21 cellular contexts compared by ENCODE assay signal in genomic region chr20:40770564-40771307, GRCh38.
DNase-seq lines count a peak whose midpoint lies in the region; ATAC-seq and TF ChIP-seq lines count a peak whose summit lies in the region.
"Had no signal": no experiment of that assay in that cellular context is flagged by ENCODE, and none has a peak within 500 bp of the region (broad histone marks: within the 10 kb centered on the region; RNA-seq: fewer than 3 reads in every experiment).

No MANE protein-coding gene starts in this region.

- H3K36me3 ChIP-seq in left lung, result no peaks in the 10 kb centered on the region
- no peaks in the 10 kb centered on the region for H3K36me3 ChIP-seq in subcutaneous abdominal adipose tissue (ENCODE audit: control insufficient read depth in 5 of 5, insufficient read depth in 5 of 5, low read length in 5 of 5)
- H3K36me3 ChIP-seq: breast epithelium, lower lobe of right lung had no signal

- H3K9me3 ChIP-seq in left lung, result no peaks in the 10 kb centered on the region
- H3K9me3 ChIP-seq in subcutaneous abdominal adipose tissue (ENCODE audit: control insufficient read depth in 5 of 5, low read length in 5 of 5), result no peaks in the 10 kb centered on the region
- H3K9me3 ChIP-seq: breast epithelium, lower lobe of right lung had no signal

- no peak overlapping the region for H3K27ac ChIP-seq in left lung
- peak overlapping the region; percentile 23 for H3K27ac ChIP-seq in subcutaneous abdominal adipose tissue (ENCODE audit: low read depth, low read length)
- H3K27ac ChIP-seq: breast epithelium, lower lobe of right lung had no signal

- H3K27me3 ChIP-seq in left lung (peaks cover 0 to 8% of the 10 kb centered on the region in 2 donors), subcutaneous abdominal adipose tissue (ENCODE audit: control insufficient read depth in 5 of 5, insufficient read depth in 4 of 5, low read length in 5 of 5) (no peaks in the 10 kb centered on the region)
- H3K27me3 ChIP-seq: breast epithelium had no signal

- H3K9me3 Mint-ChIP-seq in dendritic cell treated with granulocyte-macrophage colony-stimulating factor and Interleukin-4, amounts not matched to agents 40 ng/mL and 50 ng/mL, for 4 days, result no peaks in the 10 kb centered on the region
- H3K9me3 Mint-ChIP-seq in activated CD8-positive, alpha-beta T cell treated with anti-CD3 and anti-CD28 coated beads, Interleukin-2, amount 10 ng/mL, durations not matched to agents 7 days and 5 days (ENCODE audit: insufficient read depth), result no peaks in the 10 kb centered on the region
- no peaks in the 10 kb centered on the region for H3K9me3 Mint-ChIP-seq in activated T-helper 1 cell treated with anti-CD3 and anti-CD28 coated beads, Interleukin-12 subunit alpha, Interleukin-12 subunit beta, Interleukin-2, Interleukin-4 antibody, amounts not matched to agents 30 ng/mL and 10 ng/mL and 1 ng/mL, durations not matched to agents 14 hours and 24 hours and 36 hours
- H3K9me3 Mint-ChIP-seq: activated CD8-positive, alpha-beta T cell treated with anti-CD3 and anti-CD28 coated beads for 36 hours; activated T-cell treated with anti-CD3 and anti-CD28 coated beads, Interleukin-2, amount 50 U/mL, for 24 hours had no signal

- no peak overlapping the region for H3K4me3 ChIP-seq in left lung
- no peak overlapping the region for H3K4me3 ChIP-seq in subcutaneous abdominal adipose tissue (ENCODE audit: low read depth in 1 of 5, low read length in 5 of 5)
- H3K4me3 ChIP-seq: breast epithelium, lower lobe of right lung had no signal

- peak overlapping the region; percentile 72 for H3K27ac Mint-ChIP-seq in dendritic cell treated with granulocyte-macrophage colony-stimulating factor and Interleukin-4, amounts not matched to agents 40 ng/mL and 50 ng/mL, for 4 days
- H3K27ac Mint-ChIP-seq in activated CD8-positive, alpha-beta T cell treated with anti-CD3 and anti-CD28 coated beads, Interleukin-2, amount 10 ng/mL, durations not matched to agents 7 days and 5 days, result no peak overlapping the region
- no peak overlapping the region for H3K27ac Mint-ChIP-seq in activated T-helper 1 cell treated with anti-CD3 and anti-CD28 coated beads, Interleukin-12 subunit alpha, Interleukin-12 subunit beta, Interleukin-2, Interleukin-4 antibody, amounts not matched to agents 30 ng/mL and 10 ng/mL and 1 ng/mL, durations not matched to agents 14 hours and 24 hours and 36 hours
- H3K27ac Mint-ChIP-seq: activated CD8-positive, alpha-beta T cell treated with anti-CD3 and anti-CD28 coated beads for 36 hours; activated T-cell treated with anti-CD3 and anti-CD28 coated beads, Interleukin-2, amount 50 U/mL, for 24 hours; CD4-positive, CD25-positive, alpha-beta regulatory T cell had no signal

- ATAC-seq in left lung, result peak; percentile 63
- no peak for ATAC-seq in activated CD8-positive, alpha-beta T cell treated with anti-CD3 and anti-CD28 coated beads, Interleukin-2, amount 10 ng/mL, durations not matched to agents 7 days and 5 days
- ATAC-seq: activated CD8-positive, alpha-beta T cell treated with anti-CD3 and anti-CD28 coated beads for 36 hours; HCT116 had no signal

- no peaks in the 10 kb centered on the region for H3K27me3 Mint-ChIP-seq in dendritic cell treated with granulocyte-macrophage colony-stimulating factor and Interleukin-4, amounts not matched to agents 40 ng/mL and 50 ng/mL, for 4 days
- peaks cover 15% of the 10 kb centered on the region for H3K27me3 Mint-ChIP-seq in activated CD8-positive, alpha-beta T cell treated with anti-CD3 and anti-CD28 coated beads, Interleukin-2, amount 10 ng/mL, durations not matched to agents 7 days and 5 days (ENCODE audit: low read depth)
- no peaks in the 10 kb centered on the region for H3K27me3 Mint-ChIP-seq in activated T-helper 1 cell treated with anti-CD3 and anti-CD28 coated beads, Interleukin-12 subunit alpha, Interleukin-12 subunit beta, Interleukin-2, Interleukin-4 antibody, amounts not matched to agents 30 ng/mL and 10 ng/mL and 1 ng/mL, durations not matched to agents 14 hours and 24 hours and 36 hours (ENCODE audit: insufficient read depth)
- H3K27me3 Mint-ChIP-seq: activated T-cell treated with anti-CD3 and anti-CD28 coated beads, Interleukin-2, amount 50 U/mL, for 24 hours had no signal

- H3K4me1 ChIP-seq in left lung (peaks cover 0 to 27% of the 10 kb centered on the region in 2 donors), subcutaneous abdominal adipose tissue (ENCODE audit: control insufficient read depth in 5 of 5, insufficient read depth in 5 of 5, low read length in 5 of 5) (peaks cover 2 to 43% (median 22%) of the 10 kb centered on the region in 5 donors)
- H3K4me1 ChIP-seq: breast epithelium had no signal

- H3K4me1 Mint-ChIP-seq in dendritic cell treated with granulocyte-macrophage colony-stimulating factor and Interleukin-4, amounts not matched to agents 40 ng/mL and 50 ng/mL, for 4 days (ENCODE audit: low read depth), result peaks cover 93% of the 10 kb centered on the region
- H3K4me1 Mint-ChIP-seq in activated CD8-positive, alpha-beta T cell treated with anti-CD3 and anti-CD28 coated beads, Interleukin-2, amount 10 ng/mL, durations not matched to agents 7 days and 5 days (ENCODE audit: low read depth), result no peaks in the 10 kb centered on the region
- no peaks in the 10 kb centered on the region for H3K4me1 Mint-ChIP-seq in activated T-helper 1 cell treated with anti-CD3 and anti-CD28 coated beads, Interleukin-12 subunit alpha, Interleukin-12 subunit beta, Interleukin-2, Interleukin-4 antibody, amounts not matched to agents 30 ng/mL and 10 ng/mL and 1 ng/mL, durations not matched to agents 14 hours and 24 hours and 36 hours (ENCODE audit: low read depth)

- intact Hi-C loops in dendritic cell treated with granulocyte-macrophage colony-stimulating factor and Interleukin-4, amounts not matched to agents 40 ng/mL and 50 ng/mL, for 4 days (cut with micrococcal nuclease), result no loop called here
- intact Hi-C loops in left lung (cut with DNase I), result no loop called here
- intact Hi-C loops in activated T-helper 1 cell treated with anti-CD3 and anti-CD28 coated beads, Interleukin-12 subunit alpha, Interleukin-12 subunit beta, Interleukin-2, Interleukin-4 antibody, amounts not matched to agents 30 ng/mL and 10 ng/mL and 1 ng/mL, durations not matched to agents 14 hours and 24 hours and 36 hours (cut with micrococcal nuclease), result no loop called here

- peak overlapping the region; percentile 35 for H3K4me3 Mint-ChIP-seq in dendritic cell treated with granulocyte-macrophage colony-stimulating factor and Interleukin-4, amounts not matched to agents 40 ng/mL and 50 ng/mL, for 4 days
- H3K4me3 Mint-ChIP-seq in activated CD8-positive, alpha-beta T cell treated with anti-CD3 and anti-CD28 coated beads, Interleukin-2, amount 10 ng/mL, durations not matched to agents 7 days and 5 days, result no peak overlapping the region
- no peak overlapping the region for H3K4me3 Mint-ChIP-seq in activated T-helper 1 cell treated with anti-CD3 and anti-CD28 coated beads, Interleukin-12 subunit alpha, Interleukin-12 subunit beta, Interleukin-2, Interleukin-4 antibody, amounts not matched to agents 30 ng/mL and 10 ng/mL and 1 ng/mL, durations not matched to agents 14 hours and 24 hours and 36 hours
- H3K4me3 Mint-ChIP-seq: activated CD8-positive, alpha-beta T cell treated with anti-CD3 and anti-CD28 coated beads for 36 hours; activated T-cell treated with anti-CD3 and anti-CD28 coated beads, Interleukin-2, amount 50 U/mL, for 24 hours; CD4-positive, CD25-positive, alpha-beta regulatory T cell had no signal

- no peak overlapping the region for H3K9ac ChIP-seq in subcutaneous abdominal adipose tissue (ENCODE audit: low read length in 5 of 5)

- peak; percentile 8 to 11 for DNase-seq in Kasumi-1 (lab: John Stamatoyannopoulos, UW)
- DNase-seq in left lung, result peak; percentile 61 to 65
- no peak for DNase-seq in activated CD8-positive, alpha-beta T cell treated with anti-CD3 and anti-CD28 coated beads, Interleukin-2, amount 10 ng/mL, durations not matched to agents 7 days and 5 days
- DNase-seq in activated T-helper 1 cell treated with anti-CD3 and anti-CD28 coated beads, Interleukin-12 subunit alpha, Interleukin-12 subunit beta, Interleukin-2, Interleukin-4 antibody, amounts not matched to agents 30 ng/mL and 10 ng/mL and 1 ng/mL, durations not matched to agents 14 hours and 24 hours and 36 hours (ENCODE audit: low spot score), result no peak
- DNase-seq in SW 1271 (lab: John Stamatoyannopoulos, UW), result no peak
- DNase-seq: activated CD4-positive, CD25-positive, alpha-beta regulatory T cell; activated CD8-positive, alpha-beta T cell treated with anti-CD3 and anti-CD28 coated beads for 36 hours; activated naive CD4-positive, alpha-beta T cell; activated T-cell treated with anti-CD3 and anti-CD28 coated beads, Interleukin-2, amount 50 U/mL, for 24 hours; CD4-positive, CD25-positive, alpha-beta regulatory T cell; cortex of kidney; KBM-7; lower lobe of right lung; NCI-H146; NCI-H2171 treated with DMSO at 0.1 percent for 48 hours; NCI-H524 treated with DMSO at 0.1 percent for 48 hours; RPMI8226 had no signal

- TF ChIP-seq CTCF in left lung (IDR thresholded peaks at IDR 0.05), result no peak

- POLR2A ChIA-PET in activated CD8-positive, alpha-beta T cell treated with anti-CD3 and anti-CD28 coated beads, Interleukin-2, amount 10 ng/mL, durations not matched to agents 7 days and 5 days (lab: Charles Lee), result no interaction called here

- CTCF ChIA-PET in activated CD8-positive, alpha-beta T cell treated with anti-CD3 and anti-CD28 coated beads, Interleukin-2, amount 10 ng/mL, durations not matched to agents 7 days and 5 days (lab: Charles Lee), result interaction anchor here (1.4 kb wide), 1 partner anchor 29 kb away, joined by 3 read pairs; no protein-coding TSS in a partner anchor

- no peaks in the 10 kb centered on the region for H3K36me3 Mint-ChIP-seq in dendritic cell treated with granulocyte-macrophage colony-stimulating factor and Interleukin-4, amounts not matched to agents 40 ng/mL and 50 ng/mL, for 4 days (ENCODE audit: low read depth)
- H3K36me3 Mint-ChIP-seq in activated CD8-positive, alpha-beta T cell treated with anti-CD3 and anti-CD28 coated beads, Interleukin-2, amount 10 ng/mL, durations not matched to agents 7 days and 5 days (ENCODE audit: low read depth), result no peaks in the 10 kb centered on the region
- H3K36me3 Mint-ChIP-seq in activated T-helper 1 cell treated with anti-CD3 and anti-CD28 coated beads, Interleukin-12 subunit alpha, Interleukin-12 subunit beta, Interleukin-2, Interleukin-4 antibody, amounts not matched to agents 30 ng/mL and 10 ng/mL and 1 ng/mL, durations not matched to agents 14 hours and 24 hours and 36 hours (ENCODE audit: low read depth), result no peaks in the 10 kb centered on the region
- H3K36me3 Mint-ChIP-seq: CD4-positive, CD25-positive, alpha-beta regulatory T cell had no signal

Comparison
In these comparisons a context has a peak if more than half of its experiments do, and no peak if none do; other contexts are left out.
1. DNase-seq: peak in Kasumi-1 (2 of 2) and left lung (2 of 2); none in activated CD8-positive, alpha-beta T cell treated with anti-CD3 and anti-CD28 coated beads, Interleukin-2, amount 10 ng/mL, durations not matched to agents 7 days and 5 days (single experiment), activated T-helper 1 cell treated with anti-CD3 and anti-CD28 coated beads, Interleukin-12 subunit alpha, Interleukin-12 subunit beta, Interleukin-2, Interleukin-4 antibody, amounts not matched to agents 30 ng/mL and 10 ng/mL and 1 ng/mL, durations not matched to agents 14 hours and 24 hours and 36 hours (single experiment) and SW 1271 (0 of 2).